Comparison of ENCODE assay signal across 1 cellular context in the genomic region with DNA sequence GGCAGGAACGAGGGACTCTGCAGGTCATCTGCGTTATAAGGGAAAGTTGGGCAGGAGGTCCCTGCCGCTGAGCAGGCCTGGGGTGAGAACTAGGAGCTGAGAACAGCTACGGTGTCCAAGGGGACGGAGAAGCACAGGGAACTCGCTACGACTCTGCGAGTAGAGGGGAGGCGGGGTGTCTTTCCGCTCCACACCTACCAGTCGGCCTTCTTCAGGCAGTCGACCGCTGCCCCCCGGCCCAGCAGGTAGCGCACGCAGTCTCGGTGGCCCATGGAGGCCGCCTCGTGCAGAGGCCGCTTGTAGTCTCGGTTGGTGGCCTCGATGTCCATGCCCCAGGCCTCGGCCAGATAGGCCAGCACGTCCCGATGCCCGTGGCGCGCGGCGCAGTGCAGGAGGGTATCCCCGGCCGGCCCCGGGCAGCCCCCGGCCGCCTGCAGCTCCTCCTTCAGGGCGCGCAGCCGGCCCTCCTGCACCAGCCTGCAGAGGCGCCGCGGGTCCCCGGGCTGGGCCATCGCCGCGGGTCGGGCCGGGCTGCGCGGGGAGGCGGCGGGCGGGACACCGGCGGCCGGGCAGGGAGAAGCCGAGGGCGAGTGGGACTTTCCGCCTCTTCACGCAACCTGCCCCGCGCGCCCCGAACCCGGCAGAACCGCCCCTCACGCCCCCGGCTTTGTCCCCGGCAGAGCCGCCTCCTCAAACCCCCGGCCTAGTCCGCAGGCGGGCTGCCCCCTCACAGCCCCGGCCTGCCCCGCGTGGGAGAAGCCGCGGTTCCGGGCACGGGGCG.
TF ChIP-seq lines count a peak whose summit lies in the region.

No MANE protein-coding gene starts in this region.

TF ChIP-seq in K562, 482 proteins besides CTCF, POLR2A, EP300 and RAD21 (continued from another document and continues in another):
- TF ChIP-seq TCF7L2 (IDR thresholded peaks at IDR 0.05; ENCODE audit: low read depth, low read length) = no peak
- no peak for TF ChIP-seq SRSF1 (IDR thresholded peaks at IDR 0.05; ENCODE audit: low read depth, low read length)
- TF ChIP-seq ZNF41 (CRISPR knock-in tag; conservative IDR thresholded peaks at IDR 0.05) = no peak
- TF ChIP-seq FOXO4 (CRISPR knock-in tag; IDR thresholded peaks at IDR 0.05) = no peak
- peak; percentile 27 for TF ChIP-seq MGA (IDR thresholded peaks at IDR 0.05)
- TF ChIP-seq ZNF12 (CRISPR knock-in tag; IDR thresholded peaks at IDR 0.05) = 0 out of 2 replicates have a peak, but pooled peaks have one; percentile 76
- TF ChIP-seq KLF10 (CRISPR knock-in tag; IDR thresholded peaks at IDR 0.05) = no peak
- no peak for TF ChIP-seq E2F3 (CRISPR knock-in tag; IDR thresholded peaks at IDR 0.05)
- no peak for TF ChIP-seq GABPB1 (CRISPR knock-in tag; IDR thresholded peaks at IDR 0.05)
- TF ChIP-seq MCM5 (IDR thresholded peaks at IDR 0.05; ENCODE audit: low read depth) = no peak
- no peak for TF ChIP-seq MYNN (IDR thresholded peaks at IDR 0.05)
- TF ChIP-seq MYNN (CRISPR knock-in tag; IDR thresholded peaks at IDR 0.05) = no peak
- no peak for TF ChIP-seq ZNF785 (CRISPR knock-in tag; IDR thresholded peaks at IDR 0.05)
- TF ChIP-seq FOXM1 (IDR thresholded peaks at IDR 0.05; ENCODE audit: low read depth) = no peak
- no peak; the same call in 1 of the 2 replicates for TF ChIP-seq FOXM1 (CRISPR knock-in tag; IDR thresholded peaks at IDR 0.05; ENCODE audit: low read depth)
- TF ChIP-seq SAP30 (IDR thresholded peaks at IDR 0.05; ENCODE audit: borderline replicate concordance, insufficient read depth, low read depth, low read length, poor library complexity, severe bottlenecking) = peak; percentile 44
- no peak for TF ChIP-seq FOXP1 (CRISPR knock-in tag; IDR thresholded peaks at IDR 0.05)
- no peak for TF ChIP-seq ZNF436 (CRISPR knock-in tag; IDR thresholded peaks at IDR 0.05)
- TF ChIP-seq XRCC4 (IDR thresholded peaks at IDR 0.05; ENCODE audit: extremely low read depth, insufficient read depth, insufficient read length) = no peak
- TF ChIP-seq ZNF695 (CRISPR knock-in tag; IDR thresholded peaks at IDR 0.05) = no peak
- TF ChIP-seq, protein P1, sequence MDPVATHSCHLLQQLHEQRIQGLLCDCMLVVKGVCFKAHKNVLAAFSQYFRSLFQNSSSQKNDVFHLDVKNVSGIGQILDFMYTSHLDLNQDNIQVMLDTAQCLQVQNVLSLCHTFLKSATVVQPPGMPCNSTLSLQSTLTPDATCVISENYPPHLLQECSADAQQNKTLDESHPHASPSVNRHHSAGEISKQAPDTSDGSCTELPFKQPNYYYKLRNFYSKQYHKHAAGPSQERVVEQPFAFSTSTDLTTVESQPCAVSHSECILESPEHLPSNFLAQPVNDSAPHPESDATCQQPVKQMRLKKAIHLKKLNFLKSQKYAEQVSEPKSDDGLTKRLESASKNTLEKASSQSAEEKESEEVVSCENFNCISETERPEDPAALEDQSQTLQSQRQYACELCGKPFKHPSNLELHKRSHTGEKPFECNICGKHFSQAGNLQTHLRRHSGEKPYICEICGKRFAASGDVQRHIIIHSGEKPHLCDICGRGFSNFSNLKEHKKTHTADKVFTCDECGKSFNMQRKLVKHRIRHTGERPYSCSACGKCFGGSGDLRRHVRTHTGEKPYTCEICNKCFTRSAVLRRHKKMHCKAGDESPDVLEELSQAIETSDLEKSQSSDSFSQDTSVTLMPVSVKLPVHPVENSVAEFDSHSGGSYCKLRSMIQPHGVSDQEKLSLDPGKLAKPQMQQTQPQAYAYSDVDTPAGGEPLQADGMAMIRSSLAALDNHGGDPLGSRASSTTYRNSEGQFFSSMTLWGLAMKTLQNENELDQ (CRISPR knock-in tag; IDR thresholded peaks at IDR 0.05; ENCODE audit: borderline replicate concordance) = no peak
- no peak for TF ChIP-seq ZBTB17 (CRISPR knock-in tag; IDR thresholded peaks at IDR 0.05)
- TF ChIP-seq SIX5 (IDR thresholded peaks at IDR 0.05; ENCODE audit: borderline replicate concordance in 1 of 2, insufficient read depth in 1 of 2, low read depth in 1 of 2, low read length in 2 of 2) = no peak
- no peak for TF ChIP-seq SMAD2 (IDR thresholded peaks at IDR 0.05; ENCODE audit: low read depth, low read length)
- no peak for TF ChIP-seq SAFB (IDR thresholded peaks at IDR 0.05; ENCODE audit: borderline replicate concordance, low read depth, low read length)
- no peak; the same call in 1 of the 2 replicates for TF ChIP-seq ZBTB1 (CRISPR knock-in tag; IDR thresholded peaks at IDR 0.05; ENCODE audit: borderline replicate concordance, low read depth)
- TF ChIP-seq GABPA (tag; conservative IDR thresholded peaks at IDR 0.05; ENCODE audit: low read depth) = no peak
- TF ChIP-seq, protein P2, sequence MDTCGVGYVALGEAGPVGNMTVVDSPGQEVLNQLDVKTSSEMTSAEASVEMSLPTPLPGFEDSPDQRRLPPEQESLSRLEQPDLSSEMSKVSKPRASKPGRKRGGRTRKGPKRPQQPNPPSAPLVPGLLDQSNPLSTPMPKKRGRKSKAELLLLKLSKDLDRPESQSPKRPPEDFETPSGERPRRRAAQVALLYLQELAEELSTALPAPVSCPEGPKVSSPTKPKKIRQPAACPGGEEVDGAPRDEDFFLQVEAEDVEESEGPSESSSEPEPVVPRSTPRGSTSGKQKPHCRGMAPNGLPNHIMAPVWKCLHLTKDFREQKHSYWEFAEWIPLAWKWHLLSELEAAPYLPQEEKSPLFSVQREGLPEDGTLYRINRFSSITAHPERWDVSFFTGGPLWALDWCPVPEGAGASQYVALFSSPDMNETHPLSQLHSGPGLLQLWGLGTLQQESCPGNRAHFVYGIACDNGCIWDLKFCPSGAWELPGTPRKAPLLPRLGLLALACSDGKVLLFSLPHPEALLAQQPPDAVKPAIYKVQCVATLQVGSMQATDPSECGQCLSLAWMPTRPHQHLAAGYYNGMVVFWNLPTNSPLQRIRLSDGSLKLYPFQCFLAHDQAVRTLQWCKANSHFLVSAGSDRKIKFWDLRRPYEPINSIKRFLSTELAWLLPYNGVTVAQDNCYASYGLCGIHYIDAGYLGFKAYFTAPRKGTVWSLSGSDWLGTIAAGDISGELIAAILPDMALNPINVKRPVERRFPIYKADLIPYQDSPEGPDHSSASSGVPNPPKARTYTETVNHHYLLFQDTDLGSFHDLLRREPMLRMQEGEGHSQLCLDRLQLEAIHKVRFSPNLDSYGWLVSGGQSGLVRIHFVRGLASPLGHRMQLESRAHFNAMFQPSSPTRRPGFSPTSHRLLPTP (IDR thresholded peaks at IDR 0.05; ENCODE audit: borderline replicate concordance, extremely low read depth, insufficient read length) = no peak
- no peak for TF ChIP-seq ZNF311 (CRISPR knock-in tag; IDR thresholded peaks at IDR 0.05)
- TF ChIP-seq ZFX (CRISPR knock-in tag; IDR thresholded peaks at IDR 0.05) = no peak
- peak in 1 of 2 experiments; percentile 8; a peak in 1 of 4 replicates for TF ChIP-seq HDAC1 (IDR thresholded peaks at IDR 0.05)
- no peak for TF ChIP-seq ZNF274 (IDR thresholded peaks at IDR 0.05; ENCODE audit: borderline replicate concordance, low read depth, low read length)
- no peak for TF ChIP-seq DDX20 (tag; IDR thresholded peaks at IDR 0.05; ENCODE audit: low read depth)
- peak; percentile 76 for TF ChIP-seq EGR1 (conservative IDR thresholded peaks at IDR 0.05)
- no peak for TF ChIP-seq CREBBP (IDR thresholded peaks at IDR 0.05; ENCODE audit: low read depth, low read length)
- no peak for TF ChIP-seq NFATC3 (IDR thresholded peaks at IDR 0.05)
- peak in 1 of 2 experiments; percentile 17; a peak in 1 of 4 replicates for TF ChIP-seq NONO (IDR thresholded peaks at IDR 0.05; ENCODE audit: low read depth in 2 of 2, low read length in 1 of 2)
- peak; percentile 1 for TF ChIP-seq CHD1 (IDR thresholded peaks at IDR 0.05; ENCODE audit: low read length)
- no peak for TF ChIP-seq THAP7 (CRISPR knock-in tag; IDR thresholded peaks at IDR 0.05)
- no peak for TF ChIP-seq ZBED1 (IDR thresholded peaks at IDR 0.05)
- no peak for TF ChIP-seq ZNF24 (IDR thresholded peaks at IDR 0.05)
- no peak for TF ChIP-seq MXI1 (IDR thresholded peaks at IDR 0.05; ENCODE audit: low read depth, low read length)
- TF ChIP-seq ASH1L (IDR thresholded peaks at IDR 0.05; ENCODE audit: borderline replicate concordance, low read depth, partially characterized antibody) = no peak
